In the genomic region with DNA sequence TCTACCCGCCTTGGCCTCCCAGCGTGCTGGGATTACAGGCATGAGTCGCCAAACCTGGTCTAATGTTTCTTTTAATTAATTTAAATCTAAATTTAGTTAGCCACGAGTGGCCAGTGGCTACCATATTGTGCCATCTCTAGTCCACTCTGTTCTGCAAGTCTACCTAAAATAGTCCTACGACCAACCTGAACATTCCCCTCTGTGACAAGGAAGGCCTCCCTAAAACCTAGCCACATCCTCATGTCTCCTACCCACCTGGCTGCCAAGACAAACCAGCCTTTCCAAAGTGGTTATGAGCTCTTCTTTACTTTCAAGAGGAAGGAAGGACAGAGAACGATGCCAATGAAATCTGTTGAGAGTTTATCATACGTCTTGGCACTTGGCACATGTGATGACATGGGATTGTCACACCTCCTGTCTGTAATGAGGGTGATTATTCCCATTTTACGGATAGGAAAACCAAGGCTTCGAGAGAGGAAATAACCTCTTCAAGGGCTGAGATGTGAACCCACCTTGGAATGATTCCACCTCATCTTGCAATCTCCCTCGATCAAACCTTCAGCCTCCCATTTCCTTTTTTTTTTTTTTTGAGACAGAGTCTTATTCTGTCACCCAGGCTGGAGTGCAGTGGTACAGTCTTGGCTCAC, we compare ENCODE assay signal across 27 cellular contexts.
DNase-seq lines count a peak whose midpoint lies in the region; ATAC-seq and TF ChIP-seq lines count a peak whose summit lies in the region.
"Had no signal": no experiment of that assay in that cellular context is flagged by ENCODE, and none has a peak within 500 bp of the region (broad histone marks: within the 10 kb centered on the region; RNA-seq: fewer than 3 reads in every experiment).

No MANE protein-coding gene starts in this region.

- ATAC-seq in central memory CD8-positive, alpha-beta T cell (replicated peaks; ENCODE audit: extremely low read depth, poor library complexity, severe bottlenecking), result no peak
- ATAC-seq: A549, Panc1 had no signal

- peak overlapping the region; percentile 32 for H3K9ac ChIP-seq in muscle layer of colon (ENCODE audit: low read length)
- H3K9ac ChIP-seq in stomach smooth muscle (ENCODE audit: low read length in 2 of 2), result peak overlapping the region in 1 of 2 donors; percentile 42
- H3K9ac ChIP-seq: GM23248 had no signal

- H3K27me3 ChIP-seq in muscle layer of colon (ENCODE audit: control insufficient read depth in 1 of 2, insufficient read depth in 2 of 2, low read length in 2 of 2), result no peaks in the 10 kb centered on the region
- H3K27me3 ChIP-seq in stomach smooth muscle (ENCODE audit: control insufficient read depth in 1 of 2, insufficient read depth in 2 of 2, low read length in 2 of 2), result no peaks in the 10 kb centered on the region

- H3K9me3 ChIP-seq in muscle layer of colon (ENCODE audit: low read length), result no peaks in the 10 kb centered on the region
- H3K9me3 ChIP-seq in stomach smooth muscle (ENCODE audit: control insufficient read depth in 2 of 2, low read length in 2 of 2), result no peaks in the 10 kb centered on the region
- H3K9me3 ChIP-seq: A549 had no signal

- peak overlapping the region; percentile 90 for H3K27ac ChIP-seq in muscle layer of colon (ENCODE audit: low read depth, low read length)
- peak overlapping the region; percentile 79 for H3K27ac ChIP-seq in stomach smooth muscle (ENCODE audit: low read length)
- H3K27ac ChIP-seq: A549, GM23248, RWPE1 had no signal

- H3K27ac Mint-ChIP-seq in central memory CD8-positive, alpha-beta T cell (ENCODE audit: low read depth), result peak overlapping the region; percentile 62
- H3K27ac Mint-ChIP-seq: CD4-positive, alpha-beta memory T cell; HFFc6; IgD-negative memory B cell had no signal

- no peak overlapping the region for H3K4me3 Mint-ChIP-seq in central memory CD8-positive, alpha-beta T cell
- H3K4me3 Mint-ChIP-seq: H9, HFFc6, IgD-negative memory B cell had no signal

- peaks cover 17% of the 10 kb centered on the region for H3K27me3 Mint-ChIP-seq in central memory CD8-positive, alpha-beta T cell

- H3K4me1 ChIP-seq in muscle layer of colon (ENCODE audit: insufficient read depth, low read length), result peaks cover 60% of the 10 kb centered on the region
- H3K4me1 ChIP-seq in stomach smooth muscle (ENCODE audit: control insufficient read depth, insufficient read depth, low read length), result peaks cover 86% of the 10 kb centered on the region
- H3K4me1 ChIP-seq: A549 had no signal

- no peak for DNase-seq in central memory CD8-positive, alpha-beta T cell (ENCODE audit: low spot score in 2 of 2)
- no peak for DNase-seq in effector CD4-positive, alpha-beta T cell
- DNase-seq in NCI-H1048 (lab: John Stamatoyannopoulos, UW) (no peak), foreskin fibroblast (no peak)
- no peak for DNase-seq in activated CD4-positive, alpha-beta T cell treated with anti-CD3 and anti-CD28 coated beads for 4 hours
- DNase-seq: C1 segment of cervical spinal cord; CD4-positive, alpha-beta memory T cell; COR-L47; DMS53; GM23248; H9; HFFc6; NCI-H1092 treated with DMSO at 0.1 percent for 48 hours; NCI-H1436; NCI-H187; NCI-H2081 treated with DMSO at 0.1 percent for 48 hours; NCI-H2171; NCI-H226; NCI-H510A; NCI-H69; SHP77 had no signal

- no peaks in the 10 kb centered on the region for H3K36me3 Mint-ChIP-seq in central memory CD8-positive, alpha-beta T cell (ENCODE audit: insufficient read depth)
- H3K36me3 Mint-ChIP-seq: CD4-positive, alpha-beta memory T cell; IgD-negative memory B cell had no signal

- no peaks in the 10 kb centered on the region for H3K9me3 Mint-ChIP-seq in central memory CD8-positive, alpha-beta T cell
- H3K9me3 Mint-ChIP-seq: CD4-positive, alpha-beta memory T cell; H9; HFFc6; IgD-negative memory B cell had no signal

- peak overlapping the region in 1 of 2 donors; percentile 24 for H3K4me3 ChIP-seq in muscle layer of colon (ENCODE audit: low read depth in 1 of 2, low read length in 2 of 2)
- H3K4me3 ChIP-seq in stomach smooth muscle (ENCODE audit: low read length in 2 of 2), result peak overlapping the region; percentile 54 to 60
- H3K4me3 ChIP-seq in foreskin fibroblast (ENCODE audit: low read depth in 1 of 2, low read length in 2 of 2), result no peak overlapping the region
- H3K4me3 ChIP-seq: A549, GM23248 had no signal

- H3K36me3 ChIP-seq in muscle layer of colon (ENCODE audit: insufficient read depth, low read length) (peaks cover 61% of the 10 kb centered on the region), stomach smooth muscle (ENCODE audit: control insufficient read depth in 2 of 2, insufficient read depth in 2 of 2, low read length in 2 of 2) (peaks cover 44 to 60% of the 10 kb centered on the region in 2 donors)

- no peak for TF ChIP-seq CTCF in foreskin fibroblast (IDR thresholded peaks at IDR 0.05; ENCODE audit: low read depth, low read length)

- H3K4me1 Mint-ChIP-seq in central memory CD8-positive, alpha-beta T cell, result no peaks in the 10 kb centered on the region
- H3K4me1 Mint-ChIP-seq: H9, IgD-negative memory B cell had no signal

Comparison
In these comparisons a context has a peak if more than half of its experiments do, and no peak if none do; other contexts are left out.
1. H3K4me3 ChIP-seq: peak in stomach smooth muscle (2 of 2); none in foreskin fibroblast (0 of 2).